In genomic region chr17:15699413-15699924, GRCh38 we compare ENCODE assay signal across 8 cellular contexts. TPM values are rescaled to one million over a fixed set of nuclear protein-coding genes. Genes with fewer than 3 reads are reported as not detected.
A peak's percentile ranks its signal among the peaks of the same experiment; 100 is the strongest.
DNase-seq lines count a peak whose midpoint lies in the region; ATAC-seq and TF ChIP-seq lines count a peak whose summit lies in the region.
"Not testable (repeated sequence)": the region's sequence is repeated elsewhere in the genome, so short reads cannot be mapped to it uniquely, and the experiment has no call there.

TSS of gene ZNF286A (plus strand) at chr17:15699752. CDS start at chr17:15700330, 578 bp downstream.

- intact Hi-C loops in esophagus squamous epithelium (cut with DNase I): not testable (repeated sequence)

- H3K9me3 Mint-ChIP-seq in GM23338; activated T-cell treated with anti-CD3 and anti-CD28 coated beads, Interleukin-2, amount 50 U/mL, for 72 hours: not testable (repeated sequence)

- peak in 3 of 4 donors; percentile 46 to 74 (median 58) for TF ChIP-seq POLR2A in esophagus squamous epithelium (IDR thresholded peaks at IDR 0.05)

- not testable (repeated sequence) for H3K27me3 ChIP-seq in GM23338 (ENCODE audit: insufficient read depth); esophagus squamous epithelium

- not testable (repeated sequence) for TF ChIP-seq CTCF in GM23338 (conservative IDR thresholded peaks at IDR 0.05; ENCODE audit: low read depth in 2 of 2)
- peak in 1 of 6 experiments; percentile 43 for TF ChIP-seq CTCF in esophagus squamous epithelium (IDR thresholded peaks at IDR 0.05)

- H3K36me3 ChIP-seq in GM23338 (ENCODE audit: insufficient read depth): not testable (repeated sequence)
- peaks cover 0 to 17% (median 0%) of the 10 kb centered on the region in 3 donors for H3K36me3 ChIP-seq in esophagus squamous epithelium

- H3K36me3 Mint-ChIP-seq in GM23338 (ENCODE audit: low read depth): peaks cover 32% of the 10 kb centered on the region
- not testable (repeated sequence) for H3K36me3 Mint-ChIP-seq in activated T-cell treated with anti-CD3 and anti-CD28 coated beads, Interleukin-2, amount 50 U/mL, for 72 hours (ENCODE audit: insufficient read depth in 2 of 2)

- not testable (repeated sequence) for H3K27ac ChIP-seq in GM23338 (ENCODE audit: low read depth)
- peak within 1 kb of the TSS; percentile 63 to 82 (median 76) for H3K27ac ChIP-seq in esophagus squamous epithelium

- DNase-seq in Daoy (ENCODE audit: low read depth) (peak; percentile 100), GM23338 (ENCODE audit: low spot score) (peak; percentile 100), Kasumi-1 (lab: John Stamatoyannopoulos, UW) (peak; percentile 66 to 76), RKO (ENCODE audit: low spot score) (peak; percentile 99), esophagus squamous epithelium (lab: John Stamatoyannopoulos, UW) (peak; percentile 82), myocyte (ENCODE audit: low read depth) (peak; percentile 100)
- DNase-seq in activated T-cell treated with anti-CD3 and anti-CD28 coated beads, Interleukin-2, amount 50 U/mL, for 72 hours: peak; percentile 91 to 97
- DNase-seq in stimulated activated CD8-positive, alpha-beta memory T cell treated with anti-CD3 and anti-CD28 coated beads, Interleukin-7, amount 100 ng/mL, for 4 hours (ENCODE audit: low read depth in 2 of 2): peak; percentile 91 to 94

- H3K27ac Mint-ChIP-seq in GM23338: peak within 1 kb of the TSS; percentile 80
- peak within 1 kb of the TSS; percentile 90 for H3K27ac Mint-ChIP-seq in activated T-cell treated with anti-CD3 and anti-CD28 coated beads, Interleukin-2, amount 50 U/mL, for 72 hours

- H3K27me3 Mint-ChIP-seq in GM23338 (ENCODE audit: insufficient read depth, low read depth, poor library complexity); activated T-cell treated with anti-CD3 and anti-CD28 coated beads, Interleukin-2, amount 50 U/mL, for 72 hours (ENCODE audit: low read depth): not testable (repeated sequence)

- not testable (repeated sequence) for H3K79me2 ChIP-seq in GM23338 (replicated peaks; ENCODE audit: insufficient read depth)

- not testable (repeated sequence) for H3K9me3 ChIP-seq in esophagus squamous epithelium

- 0% methylated on average over 5 of the region's 44 CpGs; no CpG with 5 or more reads in 1 of the 2 donors for WGBS in esophagus squamous epithelium, 2 donors

- not testable (repeated sequence) for H3K4me1 Mint-ChIP-seq in GM23338; activated T-cell treated with anti-CD3 and anti-CD28 coated beads, Interleukin-2, amount 50 U/mL, for 72 hours (ENCODE audit: low read depth)

- H4K20me1 ChIP-seq in GM23338 (replicated peaks; ENCODE audit: insufficient read depth): not testable (repeated sequence)

- not testable (repeated sequence) for H2AFZ ChIP-seq in GM23338

- H3K4me3 Mint-ChIP-seq in GM23338: peak within 1 kb of the TSS; percentile 86
- H3K4me3 Mint-ChIP-seq in activated T-cell treated with anti-CD3 and anti-CD28 coated beads, Interleukin-2, amount 50 U/mL, for 72 hours: peak within 1 kb of the TSS; percentile 87 to 94

- H3K9me2 ChIP-seq in GM23338 (ENCODE audit: insufficient read depth): not testable (repeated sequence)

- not testable (repeated sequence) for H3K4me1 ChIP-seq in GM23338 (ENCODE audit: insufficient read depth); esophagus squamous epithelium

- peak; percentile 96 for ATAC-seq in GM23338
- peak; percentile 96 to 98 for ATAC-seq in activated T-cell treated with anti-CD3 and anti-CD28 coated beads, Interleukin-2, amount 50 U/mL, for 72 hours (replicated peaks in 1 of 2)

- H3F3A ChIP-seq in GM23338 (replicated peaks; ENCODE audit: low read depth): not testable (repeated sequence)

- H3K4me3 ChIP-seq in GM23338: peak within 1 kb of the TSS; percentile 57
- peak within 1 kb of the TSS; percentile 48 to 73 (median 61) for H3K4me3 ChIP-seq in esophagus squamous epithelium

- peak within 1 kb of the TSS; percentile 79 for H3K4me2 ChIP-seq in GM23338

TF ChIP-seq in GM23338, 12 proteins besides CTCF, POLR2A, EP300 and RAD21:
- TF ChIP-seq, protein P1, sequence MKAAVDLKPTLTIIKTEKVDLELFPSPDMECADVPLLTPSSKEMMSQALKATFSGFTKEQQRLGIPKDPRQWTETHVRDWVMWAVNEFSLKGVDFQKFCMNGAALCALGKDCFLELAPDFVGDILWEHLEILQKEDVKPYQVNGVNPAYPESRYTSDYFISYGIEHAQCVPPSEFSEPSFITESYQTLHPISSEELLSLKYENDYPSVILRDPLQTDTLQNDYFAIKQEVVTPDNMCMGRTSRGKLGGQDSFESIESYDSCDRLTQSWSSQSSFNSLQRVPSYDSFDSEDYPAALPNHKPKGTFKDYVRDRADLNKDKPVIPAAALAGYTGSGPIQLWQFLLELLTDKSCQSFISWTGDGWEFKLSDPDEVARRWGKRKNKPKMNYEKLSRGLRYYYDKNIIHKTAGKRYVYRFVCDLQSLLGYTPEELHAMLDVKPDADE (IDR thresholded peaks at IDR 0.05): peak; percentile 73
- TF ChIP-seq POLR2AphosphoS5 (IDR thresholded peaks at IDR 0.05; ENCODE audit: low read depth): peak; percentile 78
TF ChIP-seq in GM23338: peak in this region for 2; not testable (repeated sequence) for 10.

RNA-seq across cellular contexts. Expression of gene ZNF286A, which starts in this region (rescaled TPM):
- total RNA-seq in Daoy (2014; rRNA removed; shearing (Covaris generic)): 39.9 and 84.3 TPM in 2 replicates
- total RNA-seq in GM23338 (2014; rRNA removed; shearing (Covaris generic)): 91.6 and 93.4 TPM in 2 replicates
- polyA plus RNA-seq in GM23338 (2016; fragmentation: Nextera tagmentation; extraction: Ambion mirVana): 42.3 and 44.8 TPM in 2 replicates
- total RNA-seq in activated T-cell treated with anti-CD3 and anti-CD28 coated beads, Interleukin-2, amount 50 U/mL, for 72 hours: 10 to 100 TPM; 20.4 to 26.8 TPM
- total RNA-seq in esophagus squamous epithelium (10 to 100 TPM in 3 of 4 donors, 1 to 10 TPM in 1; 7.5 to 19.9 (median 15.3) TPM), myocyte (36.0 and 55.3 TPM in 2 replicates)
- polyA plus RNA-seq in myocyte (2012): 27.7 TPM
